Comparison of ENCODE assay signal across 25 cellular contexts in genomic region chr7:106781828-106782544, GRCh38.
"Had no signal": no experiment of that assay in that cellular context is flagged by ENCODE, and none has a peak within 500 bp of the region (broad histone marks: within the 10 kb centered on the region; RNA-seq: fewer than 3 reads in every experiment).

No MANE protein-coding gene starts in this region.

- H3K9me3 ChIP-seq: esophagus squamous epithelium, gastrocnemius medialis, heart right ventricle, left lung, lower lobe of right lung, mucosa of descending colon had no signal

- H3K36me3 Mint-ChIP-seq: mesothelial cell of epicardium had no signal

- H3K4me3 ChIP-seq: esophagus squamous epithelium, gastrocnemius medialis, heart right ventricle, left lung, lower lobe of right lung, mucosa of descending colon had no signal

- H3K27ac Mint-ChIP-seq: dendritic cell treated with granulocyte-macrophage colony-stimulating factor and Interleukin-4, amounts not matched to agents 40 ng/mL and 50 ng/mL, for 4 days; effector memory CD8-positive, alpha-beta T cell; endodermal cell; mesothelial cell of epicardium; naive B cell; naive thymus-derived CD8-positive, alpha-beta T cell had no signal

- ATAC-seq: effector memory CD8-positive, alpha-beta T cell; esophagus mucosa; gastrocnemius medialis; heart right ventricle; left cardiac atrium; left lung; left ventricle myocardium superior; lower lobe of right lung; mucosa of descending colon; naive thymus-derived CD8-positive, alpha-beta T cell had no signal

- H3K27ac ChIP-seq: epithelial cell of prostate, esophagus squamous epithelium, gastrocnemius medialis, heart right ventricle, left lung, lower lobe of right lung had no signal

- H3K4me3 Mint-ChIP-seq: dendritic cell treated with granulocyte-macrophage colony-stimulating factor and Interleukin-4, amounts not matched to agents 40 ng/mL and 50 ng/mL, for 4 days; effector memory CD8-positive, alpha-beta T cell; endodermal cell; mesothelial cell of epicardium; naive B cell; naive thymus-derived CD8-positive, alpha-beta T cell had no signal

- H3K4me1 Mint-ChIP-seq: endodermal cell, mesothelial cell of epicardium had no signal

- H3K4me1 ChIP-seq: esophagus squamous epithelium, gastrocnemius medialis, heart right ventricle, left lung, lower lobe of right lung had no signal

- H3K36me3 ChIP-seq: esophagus squamous epithelium, gastrocnemius medialis, heart right ventricle, left lung, lower lobe of right lung had no signal

- DNase-seq: cortex of kidney; effector CD8-positive, alpha-beta T cell; effector memory CD8-positive, alpha-beta T cell; endodermal cell; erythroblast; esophagus squamous epithelium; foreskin fibroblast; foreskin melanocyte; gastrocnemius medialis; glutamatergic neuron; head of caudate nucleus; heart right ventricle; hippocampal formation; left cardiac atrium; left lung; left ventricle myocardium superior; lower lobe of right lung; mesenchymal stem cell; mucosa of descending colon; naive B cell; naive thymus-derived CD8-positive, alpha-beta T cell had no signal

- H3K27me3 ChIP-seq: esophagus squamous epithelium, gastrocnemius medialis, heart right ventricle, left lung had no signal

- H3K9me3 Mint-ChIP-seq: effector memory CD8-positive, alpha-beta T cell; endodermal cell had no signal

- H3K27me3 Mint-ChIP-seq: dendritic cell treated with granulocyte-macrophage colony-stimulating factor and Interleukin-4, amounts not matched to agents 40 ng/mL and 50 ng/mL, for 4 days; naive B cell had no signal
